In the genomic region with DNA sequence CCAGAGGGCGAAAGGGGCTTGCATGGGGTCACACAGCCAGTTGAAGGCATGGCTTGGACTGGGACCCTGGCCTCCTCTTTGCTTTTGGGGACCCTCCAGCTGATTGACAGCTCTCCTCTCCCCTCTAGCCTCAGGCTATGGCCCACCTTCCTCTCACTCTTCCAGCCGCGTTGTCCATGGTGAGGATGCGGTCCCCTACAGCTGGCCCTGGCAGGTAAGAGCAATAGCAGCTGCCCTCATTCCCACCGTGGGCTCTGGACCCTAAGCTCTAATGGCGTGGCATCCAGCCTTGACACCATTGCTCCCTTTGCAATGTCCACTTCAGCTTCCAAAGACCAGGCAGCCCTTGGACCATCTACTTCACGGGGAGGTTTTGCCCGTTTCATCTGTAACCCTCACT, we compare ENCODE assay signal across 11 cellular contexts. TPM values are rescaled to one million over a fixed set of nuclear protein-coding genes. Genes with fewer than 3 reads are reported as not detected.
"Had no signal": no experiment of that assay in that cellular context is flagged by ENCODE, and none has a peak within 500 bp of the region (broad histone marks: within the 10 kb centered on the region; RNA-seq: fewer than 3 reads in every experiment).

No MANE protein-coding gene starts in this region.

RNA-seq across cellular contexts. Expression of a gene that starts 1.4 kb away (rescaled TPM):
- total RNA-seq: OCI-LY7, PC-3, PC-9, Peyer's patch, Right ventricle myocardium inferior, Right ventricle myocardium superior, RPMI7951, SJSA1, SK-MEL-5 had no signal
- polyA plus RNA-seq: SK-N-SH had no signal

RNA-seq across cellular contexts. Expression of a gene that starts 26.1 kb away (rescaled TPM):
- total RNA-seq: OCI-LY7, PC-3, PC-9, Peyer's patch, Right ventricle myocardium inferior, Right ventricle myocardium superior, RPMI7951, SJCRH30, SJSA1, SK-MEL-5 had no signal
- polyA plus RNA-seq: SK-N-SH had no signal
